15 cellular contexts compared by ENCODE assay signal in genomic region chrY:19015854-19016253, GRCh38.
DNase-seq lines count a peak whose midpoint lies in the region; ATAC-seq and TF ChIP-seq lines count a peak whose summit lies in the region.
"Had no signal": no experiment of that assay in that cellular context is flagged by ENCODE, and none has a peak within 500 bp of the region (broad histone marks: within the 10 kb centered on the region; RNA-seq: fewer than 3 reads in every experiment).

No MANE protein-coding gene starts in this region.

- peaks cover 3% of the 10 kb centered on the region for H3K36me3 Mint-ChIP-seq in activated naive CD4-positive, alpha-beta T cell treated with anti-CD3 and anti-CD28 coated beads for 36 hours (ENCODE audit: low read depth)

- no peak for TF ChIP-seq POLR2A in HCT116 (IDR thresholded peaks at IDR 0.05; ENCODE audit: borderline replicate concordance, extremely low read depth, insufficient read depth, insufficient read length)

- no peaks in the 10 kb centered on the region for H3K27me3 Mint-ChIP-seq in activated naive CD4-positive, alpha-beta T cell treated with anti-CD3 and anti-CD28 coated beads for 36 hours (ENCODE audit: low read depth)
- H3K27me3 Mint-ChIP-seq: effector memory CD8-positive, alpha-beta T cell had no signal

- no peak overlapping the region for H3K9ac ChIP-seq in HCT116 (ENCODE audit: low read length)

- no peaks in the 10 kb centered on the region for H3K79me2 ChIP-seq in HCT116 (ENCODE audit: insufficient read depth, low read length)

- H3K36me3 ChIP-seq in HCT116 (ENCODE audit: control insufficient read depth in 1 of 2, insufficient read depth in 2 of 2, low read length in 2 of 2) = no peaks in the 10 kb centered on the region
- H3K36me3 ChIP-seq: lower lobe of right lung had no signal

- POLR2A ChIA-PET in HCT116 (lab: Charles Lee) = no interaction called here

- no peak overlapping the region for H3K4me2 ChIP-seq in HCT116 (ENCODE audit: low read length)
- H3K4me2 ChIP-seq: PC-9 had no signal

- no peaks in the 10 kb centered on the region for H3K9me2 ChIP-seq in HCT116 (ENCODE audit: insufficient read depth)

- TF ChIP-seq CTCF in HCT116 (IDR thresholded peaks at IDR 0.05 in 2 of 3, conservative IDR thresholded peaks at IDR 0.05 in 1 of 3; ENCODE audit: borderline replicate concordance in 1 of 3, insufficient read depth in 1 of 3, low read depth in 2 of 3, low read length in 2 of 3) = no peak

- H3K4me3 Mint-ChIP-seq in activated naive CD4-positive, alpha-beta T cell treated with anti-CD3 and anti-CD28 coated beads for 36 hours = no peak overlapping the region
- H3K4me3 Mint-ChIP-seq: effector memory CD8-positive, alpha-beta T cell; nephron progenitor cell had no signal

- CTCF ChIA-PET in activated naive CD4-positive, alpha-beta T cell treated with anti-CD3 and anti-CD28 coated beads for 36 hours (lab: Charles Lee) = no interaction called here
- CTCF ChIA-PET in HCT116 (lab: Charles Lee) = no interaction called here

- no peak overlapping the region for H3K27ac Mint-ChIP-seq in activated naive CD4-positive, alpha-beta T cell treated with anti-CD3 and anti-CD28 coated beads for 36 hours
- H3K27ac Mint-ChIP-seq: effector memory CD8-positive, alpha-beta T cell; nephron progenitor cell had no signal

- no peak overlapping the region for H3K27ac ChIP-seq in HCT116 (ENCODE audit: low read depth, low read length)
- H3K27ac ChIP-seq: lower lobe of right lung, PC-9 had no signal

- H2AFZ ChIP-seq in HCT116 (ENCODE audit: low read depth, low read length, poor library complexity, severe bottlenecking) = no peak overlapping the region
- H2AFZ ChIP-seq: PC-9 had no signal

- H3K4me1 ChIP-seq in HCT116 (ENCODE audit: control insufficient read depth in 1 of 2, insufficient read depth in 2 of 2, low read length in 2 of 2) = no peaks in the 10 kb centered on the region
- H3K4me1 ChIP-seq: Caco-2, lower lobe of right lung had no signal

- intact Hi-C loops in activated naive CD4-positive, alpha-beta T cell treated with anti-CD3 and anti-CD28 coated beads for 36 hours (cut with micrococcal nuclease) = no loop called here
- intact Hi-C loops in HCT116 (cut with micrococcal nuclease) = no loop called here

- no peaks in the 10 kb centered on the region for H4K20me1 ChIP-seq in HCT116 (ENCODE audit: insufficient read depth)

- RAD21 ChIA-PET in HCT116 (lab: Charles Lee; ENCODE audit: low non-redundant PET in 1 of 2, low total read pairs in 2 of 2, uncharacterized antibody in 2 of 2, unreplicated experiment in 2 of 2) = no interaction called here

- peak; percentile 8 for DNase-seq in activated naive CD4-positive, alpha-beta T cell treated with anti-CD3 and anti-CD28 coated beads for 36 hours
- DNase-seq in activated naive CD4-positive, alpha-beta T cell (lab: John Stamatoyannopoulos, UW) = no peak
- no peak for DNase-seq in HCT116 (ENCODE audit: low read depth, low spot score)
- DNase-seq in amniotic epithelial cell (ENCODE audit: low read depth) = peak; percentile 30
- peak; percentile 29 for DNase-seq in renal cortical epithelial cell (ENCODE audit: low read depth)
- no peak for DNase-seq in NCI-H1694 treated with DMSO at 0.1 percent for 48 hours (lab: John Stamatoyannopoulos, UW)
- DNase-seq in DMS153 (lab: John Stamatoyannopoulos, UW) = no peak
- no peak for DNase-seq in AG08395 (ENCODE audit: low spot score)
- DNase-seq: Caco-2; effector memory CD8-positive, alpha-beta T cell; foreskin melanocyte; lower lobe of right lung; NCI-H1417 treated with DMSO at 0.1 percent for 48 hours; nephron progenitor cell; PC-9 had no signal

- H3K4me1 Mint-ChIP-seq in activated naive CD4-positive, alpha-beta T cell treated with anti-CD3 and anti-CD28 coated beads for 36 hours (ENCODE audit: low read depth) = peaks cover 15% of the 10 kb centered on the region
- H3K4me1 Mint-ChIP-seq: nephron progenitor cell had no signal

- H3K9me3 ChIP-seq in HCT116 (ENCODE audit: control insufficient read depth in 1 of 2, insufficient read depth in 1 of 2, low read depth in 1 of 2, low read length in 2 of 2) = no peaks in the 10 kb centered on the region
- H3K9me3 ChIP-seq: Caco-2, lower lobe of right lung had no signal

- no TSS peak for BruUV-seq in HCT116 (replicated peaks; lab: Mats Ljungman, UMichigan)

- no peaks in the 10 kb centered on the region for H3K9me3 Mint-ChIP-seq in activated naive CD4-positive, alpha-beta T cell treated with anti-CD3 and anti-CD28 coated beads for 36 hours
- H3K9me3 Mint-ChIP-seq: nephron progenitor cell had no signal

- H3K4me3 ChIP-seq in HCT116 (replicated peaks in 1 of 2; ENCODE audit: low read depth in 1 of 2, low read length in 2 of 2) = no peak overlapping the region
- H3K4me3 ChIP-seq: lower lobe of right lung, PC-9 had no signal

- peak; percentile 55; the same call in 1 of the 2 replicates for ATAC-seq in HCT116
- ATAC-seq: effector memory CD8-positive, alpha-beta T cell; lower lobe of right lung had no signal

- no peaks in the 10 kb centered on the region for H3K27me3 ChIP-seq in HCT116 (ENCODE audit: insufficient read depth, low read length)

- peak; percentile 7; the same call in 1 of the 2 replicates for TF ChIP-seq RAD21 in HCT116 (IDR thresholded peaks at IDR 0.05; ENCODE audit: low read depth)

TF ChIP-seq in HCT116, 20 proteins besides CTCF, POLR2A, EP300 and RAD21:
- TF ChIP-seq POLR2AphosphoS5 (IDR thresholded peaks at IDR 0.05; ENCODE audit: low read depth, low read length) (no peak), ZFX (IDR thresholded peaks at IDR 0.05) (no peak), ATF3 (IDR thresholded peaks at IDR 0.05) (no peak), CBX3 (IDR thresholded peaks at IDR 0.05; ENCODE audit: low read depth) (no peak), SRF (IDR thresholded peaks at IDR 0.05; ENCODE audit: low read depth) (no peak), EZH2phosphoT487 (IDR thresholded peaks at IDR 0.05; ENCODE audit: borderline replicate concordance) (no peak), EZH2 (IDR thresholded peaks at IDR 0.05) (no peak), REST (IDR thresholded peaks at IDR 0.05; ENCODE audit: low read depth) (no peak), YY1 (IDR thresholded peaks at IDR 0.05; ENCODE audit: extremely low read depth, insufficient replicate concordance, low read depth, low read length) (no peak), SP1 (IDR thresholded peaks at IDR 0.05; ENCODE audit: low read depth) (no peak), ZBTB33 (IDR thresholded peaks at IDR 0.05; ENCODE audit: extremely low read depth, insufficient replicate concordance, low read length) (no peak), FOSL1 (IDR thresholded peaks at IDR 0.05; ENCODE audit: low read depth) (no peak)

Comparison
In these comparisons a context has a peak if more than half of its experiments do, and no peak if none do; other contexts are left out.
1. DNase-seq: peak in activated naive CD4-positive, alpha-beta T cell treated with anti-CD3 and anti-CD28 coated beads for 36 hours (single experiment), amniotic epithelial cell (single experiment) and renal cortical epithelial cell (single experiment); none in activated naive CD4-positive, alpha-beta T cell (0 of 4), HCT116 (single experiment), NCI-H1694 treated with DMSO at 0.1 percent for 48 hours (single experiment), DMS153 (single experiment) and AG08395 (single experiment).